In genomic region chr2:8506771-8507170, GRCh38 we compare ENCODE assay signal across 22 cellular contexts.
DNase-seq lines count a peak whose midpoint lies in the region; ATAC-seq, FAIRE-seq and TF ChIP-seq lines count a peak whose summit lies in the region.
"Had no signal": no experiment of that assay in that cellular context is flagged by ENCODE, and none has a peak within 500 bp of the region (broad histone marks: within the 10 kb centered on the region; RNA-seq: fewer than 3 reads in every experiment).

No MANE protein-coding gene starts in this region.

- TF ChIP-seq CTCF in 22Rv1 (IDR thresholded peaks at IDR 0.05) (no peak), bronchial epithelial cell (IDR thresholded peaks at IDR 0.05; ENCODE audit: insufficient read depth, low read length, severe bottlenecking) (no peak)
- no peak for TF ChIP-seq CTCF in activated CD8-positive, alpha-beta T cell treated with anti-CD3 and anti-CD28 coated beads for 36 hours (IDR thresholded peaks at IDR 0.05)

- no peak overlapping the region for H3K4me3 Mint-ChIP-seq in activated CD8-positive, alpha-beta T cell treated with anti-CD3 and anti-CD28 coated beads for 36 hours
- H3K4me3 Mint-ChIP-seq: CD4-positive, CD25-positive, alpha-beta regulatory T cell; CD8-positive, alpha-beta memory T cell; H9; IgD-negative memory B cell had no signal

- peak; percentile 39 for ATAC-seq in left lobe of liver
- no peak for ATAC-seq in SK-N-SH treated with all-trans-retinoic acid at 6 μM for 48 hours
- no peak for ATAC-seq in activated CD8-positive, alpha-beta T cell treated with anti-CD3 and anti-CD28 coated beads for 36 hours
- ATAC-seq: HepG2 had no signal

- DNase-seq in NCI-H526 (lab: John Stamatoyannopoulos, UW): peak; percentile 84 to 87
- peak; percentile 50 for DNase-seq in bronchial epithelial cell (ENCODE audit: low read depth)
- DNase-seq in left lobe of liver (ENCODE audit: low spot score): no peak
- no peak for DNase-seq in MV-4-11 (lab: John Stamatoyannopoulos, UW)
- no peak for DNase-seq in ureter (ENCODE audit: low spot score)
- no peak for DNase-seq in activated CD8-positive, alpha-beta T cell treated with anti-CD3 and anti-CD28 coated beads for 36 hours
- DNase-seq: ACHN; BE2C; C1 segment of cervical spinal cord; CD4-positive, CD25-positive, alpha-beta regulatory T cell; CD8-positive, alpha-beta memory T cell; COR-L47; DMS153; DMS79; GF-D8; GOT3; H9 had no signal

- H3K27me3 Mint-ChIP-seq in activated CD8-positive, alpha-beta T cell treated with anti-CD3 and anti-CD28 coated beads for 36 hours: no peaks in the 10 kb centered on the region
- H3K27me3 Mint-ChIP-seq: CD8-positive, alpha-beta memory T cell had no signal

- CTCF ChIA-PET in activated CD8-positive, alpha-beta T cell treated with anti-CD3 and anti-CD28 coated beads for 36 hours (lab: Charles Lee): no interaction called here

- no peaks in the 10 kb centered on the region for H3K36me3 ChIP-seq in bronchial epithelial cell (ENCODE audit: control insufficient read depth, insufficient read depth, low read length)
- H3K36me3 ChIP-seq: BE2C had no signal

- no peaks in the 10 kb centered on the region for H3K27me3 ChIP-seq in bronchial epithelial cell (ENCODE audit: control insufficient read depth, insufficient read depth, low read length)
- H3K27me3 ChIP-seq: BE2C had no signal

- H3K27ac ChIP-seq in 22Rv1: peak overlapping the region; percentile 64; the same call in 1 of the 2 replicates

- no peak overlapping the region for H3K27ac Mint-ChIP-seq in activated CD8-positive, alpha-beta T cell treated with anti-CD3 and anti-CD28 coated beads for 36 hours
- H3K27ac Mint-ChIP-seq: CD4-positive, CD25-positive, alpha-beta regulatory T cell; H9; IgD-negative memory B cell had no signal

- intact Hi-C loops in activated CD8-positive, alpha-beta T cell treated with anti-CD3 and anti-CD28 coated beads for 36 hours (cut with micrococcal nuclease): no loop called here

- POLR2A ChIA-PET in activated CD8-positive, alpha-beta T cell treated with anti-CD3 and anti-CD28 coated beads for 36 hours (lab: Charles Lee): no interaction called here

- no peak overlapping the region for H3K4me3 ChIP-seq in bronchial epithelial cell (ENCODE audit: low read depth, low read length)

- peaks cover 7% of the 10 kb centered on the region for H3K9me3 Mint-ChIP-seq in activated CD8-positive, alpha-beta T cell treated with anti-CD3 and anti-CD28 coated beads for 36 hours

- H3K36me3 Mint-ChIP-seq in activated CD8-positive, alpha-beta T cell treated with anti-CD3 and anti-CD28 coated beads for 36 hours (ENCODE audit: low read depth): peaks cover 4% of the 10 kb centered on the region
- H3K36me3 Mint-ChIP-seq: CD4-positive, CD25-positive, alpha-beta regulatory T cell had no signal

- FAIRE-seq in bronchial epithelial cell (lab: Jason Lieb, UNC): no peak
- FAIRE-seq: A204.1, HepG2 had no signal

- peaks cover 5% of the 10 kb centered on the region for H3K4me1 Mint-ChIP-seq in activated CD8-positive, alpha-beta T cell treated with anti-CD3 and anti-CD28 coated beads for 36 hours (ENCODE audit: low read depth)
- H3K4me1 Mint-ChIP-seq: IgD-negative memory B cell had no signal

TF ChIP-seq in SK-N-SH treated with all-trans-retinoic acid at 6 μM for 48 hours, 23 proteins besides CTCF, POLR2A, EP300 and RAD21:
- TF ChIP-seq ZC3H10 (CRISPR knock-in tag; IDR thresholded peaks at IDR 0.05) (no peak), POU6F1 (CRISPR knock-in tag; IDR thresholded peaks at IDR 0.05; ENCODE audit: borderline replicate concordance, low read depth) (no peak), CREB5 (CRISPR knock-in tag; IDR thresholded peaks at IDR 0.05; ENCODE audit: low read depth) (no peak), ZFP30 (CRISPR knock-in tag; IDR thresholded peaks at IDR 0.05) (no peak), GLIS3 (CRISPR knock-in tag; IDR thresholded peaks at IDR 0.05) (no peak), ZNF565 (CRISPR knock-in tag; conservative IDR thresholded peaks at IDR 0.05; ENCODE audit: low read depth) (no peak), OSR1 (CRISPR knock-in tag; IDR thresholded peaks at IDR 0.05) (no peak), ZFP3 (CRISPR knock-in tag; IDR thresholded peaks at IDR 0.05) (no peak), SNAI2 (CRISPR knock-in tag; IDR thresholded peaks at IDR 0.05) (no peak), CSDC2 (CRISPR knock-in tag; IDR thresholded peaks at IDR 0.05) (no peak), PPARA (CRISPR knock-in tag; IDR thresholded peaks at IDR 0.05; ENCODE audit: borderline replicate concordance) (no peak)
TF ChIP-seq in SK-N-SH treated with all-trans-retinoic acid at 6 μM for 48 hours: peak in this region for 0.

Comparison
In these comparisons a context has a peak if more than half of its experiments do, and no peak if none do; other contexts are left out.
1. DNase-seq: peak in NCI-H526 (2 of 2) and bronchial epithelial cell (single experiment); none in left lobe of liver (single experiment), MV-4-11 (single experiment), ureter (single experiment) and activated CD8-positive, alpha-beta T cell treated with anti-CD3 and anti-CD28 coated beads for 36 hours (single experiment).